Comparison of ENCODE assay signal across 15 cellular contexts in the genomic region with DNA sequence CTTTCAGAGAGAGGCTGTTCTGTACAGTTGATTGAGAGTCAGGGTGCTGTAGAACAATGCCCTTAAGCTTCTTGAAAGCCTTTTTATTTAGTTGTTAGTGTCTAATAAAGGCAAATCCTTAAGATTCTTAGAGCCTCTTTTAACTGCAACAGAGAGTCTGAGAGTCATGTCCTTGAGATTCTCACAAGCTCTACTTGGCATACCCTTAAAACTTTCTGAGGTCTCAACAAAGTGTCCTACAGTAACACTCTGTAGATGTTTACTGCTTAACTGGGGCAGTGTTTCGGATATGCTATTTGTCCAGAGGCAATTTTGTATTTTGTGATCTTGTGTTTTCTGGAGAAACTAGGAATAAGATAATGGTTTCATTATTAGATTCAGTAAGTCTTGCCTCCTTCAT.
A peak's percentile ranks its signal among the peaks of the same experiment; 100 is the strongest.
DNase-seq lines count a peak whose midpoint lies in the region; ATAC-seq, FAIRE-seq and TF ChIP-seq lines count a peak whose summit lies in the region.
"Had no signal": no experiment of that assay in that cellular context is flagged by ENCODE, and none has a peak within 500 bp of the region (broad histone marks: within the 10 kb centered on the region; RNA-seq: fewer than 3 reads in every experiment).

No MANE protein-coding gene starts in this region.

- 94 to 97% (median 97%) methylated on average over 1 of the region's 1 CpG for WGBS in psoas muscle, 3 donors

- FAIRE-seq in D721Med (lab: Jason Lieb, UNC): no peak
- FAIRE-seq: H1, HepG2, HTR-8/SVneo had no signal

- H3K4me2 ChIP-seq in OCI-LY1 (ENCODE audit: low read length) (no peak overlapping the region), SU-DHL-6 (ENCODE audit: low read depth, low read length, poor library complexity, severe bottlenecking) (peak overlapping the region; percentile 67)

- TF ChIP-seq CTCF in OCI-LY1 (IDR thresholded peaks at IDR 0.05; ENCODE audit: low read length): no peak
- TF ChIP-seq CTCF in SU-DHL-6 (IDR thresholded peaks at IDR 0.05; ENCODE audit: insufficient read depth, low read length, poor library complexity, severe bottlenecking): no peak
- no peak for TF ChIP-seq CTCF in D721Med (IDR thresholded peaks at IDR 0.05; ENCODE audit: insufficient read depth, missing control alignments)
- no peak for TF ChIP-seq CTCF in psoas muscle (IDR thresholded peaks at IDR 0.05)
- no peak for TF ChIP-seq CTCF in glutamatergic neuron (IDR thresholded peaks at IDR 0.05; ENCODE audit: partially characterized antibody, unreplicated experiment)

- peak overlapping the region; percentile 7 for H3K27ac ChIP-seq in OCI-LY1 (ENCODE audit: low read depth, low read length, poor library complexity, severe bottlenecking)
- peak overlapping the region; percentile 82 for H3K27ac ChIP-seq in SU-DHL-6 (ENCODE audit: low read depth, low read length)
- H3K27ac ChIP-seq in duodenal mucosa (ENCODE audit: low read depth, low read length): peak overlapping the region; percentile 3
- H3K27ac ChIP-seq in psoas muscle: no peak overlapping the region

- H3F3A ChIP-seq in OCI-LY1 (ENCODE audit: insufficient read depth, low read length) (no peaks in the 10 kb centered on the region), SU-DHL-6 (ENCODE audit: insufficient read depth) (peaks cover 7% of the 10 kb centered on the region)

- H3K27me3 ChIP-seq in OCI-LY1 (ENCODE audit: insufficient read depth, low read length) (no peaks in the 10 kb centered on the region), SU-DHL-6 (ENCODE audit: low read length) (no peaks in the 10 kb centered on the region), duodenal mucosa (ENCODE audit: control insufficient read depth in 1 of 2, insufficient read depth in 2 of 2, low read length in 2 of 2) (no peaks in the 10 kb centered on the region), psoas muscle (ENCODE audit: insufficient read depth in 3 of 3, low read length in 2 of 3) (no peaks in the 10 kb centered on the region)
- H3K27me3 ChIP-seq: BLaER1 treated with 17β-estradiol and CSF1 and Interleukin-3, amounts not matched to agents 10 nM and 100 nM had no signal

- H4K20me1 ChIP-seq in OCI-LY1 (ENCODE audit: insufficient read depth, low read length) (no peaks in the 10 kb centered on the region), SU-DHL-6 (ENCODE audit: low read depth, low read length) (no peaks in the 10 kb centered on the region)
- H4K20me1 ChIP-seq: BLaER1 treated with 17β-estradiol and CSF1 and Interleukin-3, amounts not matched to agents 10 nM and 100 nM had no signal

- peaks cover 20 to 27% of the 10 kb centered on the region in 2 donors for H3K4me1 Mint-ChIP-seq in stimulated activated naive B cell treated with anti-CD40 and anti-IgM and Interleukin-4, amounts not matched to agents 10 μg/mL and 1 μg/mL and 100 μg/mL, for 72 hours
- H3K4me1 Mint-ChIP-seq in glutamatergic neuron (ENCODE audit: low read depth, unreplicated experiment): no peaks in the 10 kb centered on the region
- H3K4me1 Mint-ChIP-seq: CD4-positive, CD25-positive, alpha-beta regulatory T cell had no signal

- intact Hi-C loops in psoas muscle (cut with DNase I): no loop called here

- no peak overlapping the region for H2AFZ ChIP-seq in OCI-LY1 (ENCODE audit: low read length)
- no peak overlapping the region for H2AFZ ChIP-seq in SU-DHL-6 (ENCODE audit: low read depth, low read length, severe bottlenecking)

- peak overlapping the region; percentile 37 for H3K27ac Mint-ChIP-seq in stimulated activated naive B cell treated with anti-CD40 and anti-IgM and Interleukin-4, amounts not matched to agents 10 μg/mL and 1 μg/mL and 100 μg/mL, for 72 hours
- H3K27ac Mint-ChIP-seq in glutamatergic neuron (ENCODE audit: unreplicated experiment): no peak overlapping the region
- H3K27ac Mint-ChIP-seq: CD4-positive, CD25-positive, alpha-beta regulatory T cell had no signal

- no peak for DNase-seq in stimulated activated naive B cell treated with anti-CD40 and anti-IgM and Interleukin-4, amounts not matched to agents 10 μg/mL and 1 μg/mL and 100 μg/mL, for 72 hours
- DNase-seq in D721Med (ENCODE audit: insufficient read length, low spot score) (no peak), psoas muscle (no peak), glutamatergic neuron (no peak)
- DNase-seq: ACHN; CD4-positive, CD25-positive, alpha-beta regulatory T cell; DMS 273 treated with DMSO at 0.1 percent for 48 hours had no signal

- H3K9me2 ChIP-seq in OCI-LY1 (ENCODE audit: low read depth, low read length) (no peaks in the 10 kb centered on the region), SU-DHL-6 (replicated peaks; ENCODE audit: insufficient read depth, low read length) (no peaks in the 10 kb centered on the region)

- ATAC-seq in stimulated activated naive B cell treated with anti-CD40 and anti-IgM and Interleukin-4, amounts not matched to agents 10 μg/mL and 1 μg/mL and 100 μg/mL, for 72 hours (replicated peaks): no peak
- no peak for ATAC-seq in psoas muscle
- ATAC-seq: HepG2 had no signal

- H3K36me3 ChIP-seq in OCI-LY1 (ENCODE audit: insufficient read depth, low read length) (peaks cover 89% of the 10 kb centered on the region), SU-DHL-6 (ENCODE audit: low read length) (0 out of 2 replicates have a peak, but pooled peaks cover 7% of the 10 kb centered on the region), duodenal mucosa (ENCODE audit: control insufficient read depth in 1 of 2, insufficient read depth in 2 of 2, low read length in 2 of 2) (no peaks in the 10 kb centered on the region), psoas muscle (ENCODE audit: insufficient read depth in 1 of 2, low read depth in 1 of 2) (no peaks in the 10 kb centered on the region)
- H3K36me3 ChIP-seq: BLaER1 treated with 17β-estradiol and CSF1 and Interleukin-3, amounts not matched to agents 10 nM and 100 nM; HAP-1 had no signal

- H3K4me1 ChIP-seq in OCI-LY1 (ENCODE audit: insufficient read depth, low read length, severe bottlenecking) (peaks cover 17% of the 10 kb centered on the region), duodenal mucosa (ENCODE audit: control insufficient read depth in 1 of 2, insufficient read depth in 2 of 2, low read length in 2 of 2) (peaks cover 0 to 3% of the 10 kb centered on the region in 2 donors), psoas muscle (no peaks in the 10 kb centered on the region)
- H3K4me1 ChIP-seq: HAP-1 had no signal

- H3K9ac ChIP-seq in OCI-LY1 (ENCODE audit: low read length) (no peak overlapping the region), SU-DHL-6 (ENCODE audit: low read length) (peak overlapping the region; percentile 55), duodenal mucosa (ENCODE audit: low read depth in 1 of 2, low read length in 2 of 2) (no peak overlapping the region)
- H3K9ac ChIP-seq: BLaER1 treated with 17β-estradiol and CSF1 and Interleukin-3, amounts not matched to agents 10 nM and 100 nM had no signal

- H3K9me3 Mint-ChIP-seq in stimulated activated naive B cell treated with anti-CD40 and anti-IgM and Interleukin-4, amounts not matched to agents 10 μg/mL and 1 μg/mL and 100 μg/mL, for 72 hours: peaks cover 0 to 3% of the 10 kb centered on the region in 2 donors
- no peaks in the 10 kb centered on the region for H3K9me3 Mint-ChIP-seq in glutamatergic neuron (ENCODE audit: unreplicated experiment)

- no peaks in the 10 kb centered on the region for H3K27me3 Mint-ChIP-seq in stimulated activated naive B cell treated with anti-CD40 and anti-IgM and Interleukin-4, amounts not matched to agents 10 μg/mL and 1 μg/mL and 100 μg/mL, for 72 hours
- no peaks in the 10 kb centered on the region for H3K27me3 Mint-ChIP-seq in glutamatergic neuron (ENCODE audit: unreplicated experiment)
- H3K27me3 Mint-ChIP-seq: CD4-positive, CD25-positive, alpha-beta regulatory T cell had no signal

- H3K4me3 ChIP-seq in OCI-LY1 (ENCODE audit: low read depth, low read length, poor library complexity, severe bottlenecking) (no peak overlapping the region), SU-DHL-6 (ENCODE audit: insufficient read depth, low read length, poor library complexity, severe bottlenecking) (no peak overlapping the region), duodenal mucosa (ENCODE audit: low read depth in 1 of 2, low read length in 2 of 2) (no peak overlapping the region), psoas muscle (no peak overlapping the region)
- H3K4me3 ChIP-seq: BLaER1 treated with 17β-estradiol and CSF1 and Interleukin-3, amounts not matched to agents 10 nM and 100 nM; HAP-1 had no signal

- H3K36me3 Mint-ChIP-seq in stimulated activated naive B cell treated with anti-CD40 and anti-IgM and Interleukin-4, amounts not matched to agents 10 μg/mL and 1 μg/mL and 100 μg/mL, for 72 hours: peaks cover 2 to 25% of the 10 kb centered on the region in 2 donors
- H3K36me3 Mint-ChIP-seq in glutamatergic neuron (ENCODE audit: unreplicated experiment): no peaks in the 10 kb centered on the region
- H3K36me3 Mint-ChIP-seq: CD4-positive, CD25-positive, alpha-beta regulatory T cell had no signal

- H3K9me3 ChIP-seq in OCI-LY1 (ENCODE audit: low read length) (no peaks in the 10 kb centered on the region; the same call in 1 of the 2 replicates), SU-DHL-6 (ENCODE audit: insufficient read depth, low read length) (no peaks in the 10 kb centered on the region), duodenal mucosa (ENCODE audit: control insufficient read depth in 1 of 2, low read length in 2 of 2) (no peaks in the 10 kb centered on the region), psoas muscle (no peaks in the 10 kb centered on the region)
- H3K9me3 ChIP-seq: HAP-1 had no signal

- H3K79me2 ChIP-seq in OCI-LY1 (ENCODE audit: insufficient read depth, low read length) (peaks cover 32% of the 10 kb centered on the region), SU-DHL-6 (ENCODE audit: insufficient read depth, low read length) (peaks cover 8% of the 10 kb centered on the region; the same call in 1 of the 2 replicates)

- no peak overlapping the region for H3K4me3 Mint-ChIP-seq in stimulated activated naive B cell treated with anti-CD40 and anti-IgM and Interleukin-4, amounts not matched to agents 10 μg/mL and 1 μg/mL and 100 μg/mL, for 72 hours
- H3K4me3 Mint-ChIP-seq in glutamatergic neuron (ENCODE audit: unreplicated experiment): no peak overlapping the region
- H3K4me3 Mint-ChIP-seq: CD4-positive, CD25-positive, alpha-beta regulatory T cell had no signal
